ENCODE assay signal across 8 cellular contexts in the genomic region with DNA sequence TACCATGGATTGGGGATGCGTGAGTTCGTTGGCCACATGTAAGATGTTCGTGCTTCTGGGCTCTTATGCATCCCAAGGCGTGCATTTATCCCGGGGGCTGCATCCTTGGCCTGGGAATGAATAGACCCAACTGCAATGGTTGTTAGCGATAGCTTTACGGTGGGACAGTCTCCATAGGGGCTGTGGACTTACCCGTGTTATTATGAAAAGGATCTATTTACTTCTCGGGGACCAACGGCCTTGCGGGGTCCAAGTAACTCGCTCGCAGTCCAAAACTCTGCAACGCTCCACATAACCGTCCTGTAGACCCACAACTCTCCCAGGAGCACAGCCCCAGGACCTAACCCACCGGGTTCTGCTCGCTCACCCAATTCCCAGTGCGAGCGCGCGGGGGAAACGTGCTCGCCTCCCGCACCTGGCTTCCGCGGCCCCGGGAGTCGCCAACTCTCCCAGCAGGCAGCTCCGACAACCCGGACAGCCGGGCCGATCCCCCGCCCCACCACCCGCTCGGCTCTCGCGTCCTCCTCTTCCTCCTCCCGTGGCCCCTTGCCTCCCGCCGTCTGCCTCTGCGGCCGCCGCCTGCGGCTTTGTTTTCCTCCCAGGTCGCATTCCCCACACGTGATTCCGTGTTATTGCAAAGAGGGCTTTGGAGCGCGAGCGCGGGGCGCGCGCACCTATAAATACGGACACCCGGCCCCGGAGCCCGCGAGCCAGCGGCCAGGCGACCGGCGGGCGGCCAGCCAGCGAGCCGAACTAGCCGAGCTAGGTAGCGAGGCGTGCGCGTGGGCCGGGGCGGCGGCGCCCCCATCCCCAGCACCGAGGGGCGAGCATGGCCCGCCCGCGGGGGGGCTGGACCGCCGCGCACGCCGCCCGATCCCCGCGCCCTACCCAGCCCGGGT. TPM values are rescaled to one million over a fixed set of nuclear protein-coding genes. Genes with fewer than 3 reads are reported as not detected.
DNase-seq lines count a peak whose midpoint lies in the region; ATAC-seq, FAIRE-seq and TF ChIP-seq lines count a peak whose summit lies in the region.

A gene with protein sequence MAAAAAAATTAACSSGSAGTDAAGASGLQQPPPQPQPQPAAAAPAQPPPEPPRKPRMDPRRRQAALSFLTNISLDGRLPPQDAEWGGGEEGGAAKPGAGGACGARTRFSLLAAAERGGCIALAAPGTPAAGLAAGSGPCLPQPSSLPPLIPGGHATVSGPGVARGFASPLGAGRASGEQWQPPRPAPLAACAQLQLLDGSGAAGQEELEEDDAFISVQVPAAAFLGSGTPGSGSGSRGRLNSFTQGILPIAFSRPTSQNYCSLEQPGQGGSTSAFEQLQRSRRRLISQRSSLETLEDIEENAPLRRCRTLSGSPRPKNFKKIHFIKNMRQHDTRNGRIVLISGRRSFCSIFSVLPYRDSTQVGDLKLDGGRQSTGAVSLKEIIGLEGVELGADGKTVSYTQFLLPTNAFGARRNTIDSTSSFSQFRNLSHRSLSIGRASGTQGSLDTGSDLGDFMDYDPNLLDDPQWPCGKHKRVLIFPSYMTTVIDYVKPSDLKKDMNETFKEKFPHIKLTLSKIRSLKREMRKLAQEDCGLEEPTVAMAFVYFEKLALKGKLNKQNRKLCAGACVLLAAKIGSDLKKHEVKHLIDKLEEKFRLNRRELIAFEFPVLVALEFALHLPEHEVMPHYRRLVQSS (plus strand): TSS at position 706 of the 899 bp plus-strand sequence. CDS start 278 bp downstream, outside the sequence.

- no peaks in the 10 kb centered on the region for H3K79me2 ChIP-seq in OCI-LY1 (ENCODE audit: insufficient read depth, low read length)

- 5% methylated on average over 71 to 89 of the region's 89 CpGs for WGBS in pancreas, 2 donors

- peak within 1 kb of the TSS; percentile 46 for H3K4me2 ChIP-seq in OCI-LY1 (ENCODE audit: low read length)

- H3K9me3 ChIP-seq in OCI-LY1 (ENCODE audit: low read length) (no peaks in the 10 kb centered on the region), adipocyte (ENCODE audit: control insufficient read depth, low read length) (no peaks in the 10 kb centered on the region), pancreas (no peaks in the 10 kb centered on the region)

- H3K4me1 ChIP-seq in OCI-LY1 (ENCODE audit: insufficient read depth, low read length, severe bottlenecking) (peaks cover 76% of the 10 kb centered on the region), adipocyte (ENCODE audit: control insufficient read depth, insufficient read depth, low read length) (peaks cover 46% of the 10 kb centered on the region), pancreas (peaks cover 0 to 27% (median 6%) of the 10 kb centered on the region in 3 donors)

- H3K9me2 ChIP-seq in OCI-LY1 (ENCODE audit: low read depth, low read length): no peaks in the 10 kb centered on the region

- H3K9ac ChIP-seq in OCI-LY1 (ENCODE audit: low read length) (peak within 1 kb of the TSS; percentile 25; the same call in 1 of the 2 replicates), adipocyte (ENCODE audit: low read length) (peak within 1 kb of the TSS; percentile 93)

- H2AFZ ChIP-seq in OCI-LY1 (ENCODE audit: low read length): no peak within 1 kb of the TSS

- intact Hi-C loops in left cardiac atrium (cut with DNase I): loop anchor here (5.0 to 10.0 kb wide), 4 partner anchors 100 to 277 kb away; no protein-coding TSS in a partner anchor
- intact Hi-C loops in pancreas (cut with DNase I): loop anchor here in 1 of 3 donors (10.0 kb wide), 1 partner anchor 240 kb away; no protein-coding TSS in a partner anchor

- ATAC-seq in HG02870 (IDR thresholded peaks at IDR 0.05; ENCODE audit: unreplicated experiment) (peak; percentile 23), left cardiac atrium (peak; percentile 18 to 22), pancreas (peak; percentile 39 to 60 (median 56)), GM18858 (IDR thresholded peaks at IDR 0.05; ENCODE audit: unreplicated experiment) (no peak)

- H3K27me3 ChIP-seq in OCI-LY1 (ENCODE audit: insufficient read depth, low read length) (no peaks in the 10 kb centered on the region), adipocyte (replicated peaks; ENCODE audit: control insufficient read depth, insufficient read depth, low read length) (no peaks in the 10 kb centered on the region), pancreas (no peaks in the 10 kb centered on the region)

- H4K20me1 ChIP-seq in OCI-LY1 (ENCODE audit: insufficient read depth, low read length): no peaks in the 10 kb centered on the region

- peak within 1 kb of the TSS; percentile 53 for H3K4me3 ChIP-seq in OCI-LY1 (ENCODE audit: low read depth, low read length, poor library complexity, severe bottlenecking)
- H3K4me3 ChIP-seq in adipocyte (ENCODE audit: low read length): peak within 1 kb of the TSS; percentile 85
- H3K4me3 ChIP-seq in pancreas: peak within 1 kb of the TSS; percentile 29 to 73 (median 50)

- DNase-seq in NCI-H524 (lab: John Stamatoyannopoulos, UW): peak; percentile 50 to 59
- DNase-seq in NCI-H524 treated with DMSO at 0.1 percent for 48 hours (lab: John Stamatoyannopoulos, UW): no peak
- DNase-seq in adipocyte (ENCODE audit: low read depth): peak; percentile 71
- DNase-seq in left cardiac atrium: peak; percentile 60
- DNase-seq in pancreas: peak; percentile 62 to 88 (median 76)

- no peak for TF ChIP-seq CTCF in OCI-LY1 (IDR thresholded peaks at IDR 0.05; ENCODE audit: low read length)
- no peak for TF ChIP-seq CTCF in pancreas (IDR thresholded peaks at IDR 0.05)

- H3K36me3 ChIP-seq in OCI-LY1 (ENCODE audit: insufficient read depth, low read length) (no peaks in the 10 kb centered on the region), adipocyte (ENCODE audit: control insufficient read depth, insufficient read depth, low read length, severe bottlenecking) (peaks cover 9% of the 10 kb centered on the region), pancreas (no peaks in the 10 kb centered on the region)

- no peak for FAIRE-seq in pancreas (lab: Jason Lieb, UNC)

- H3K27ac ChIP-seq in OCI-LY1 (ENCODE audit: low read depth, low read length, poor library complexity, severe bottlenecking) (peak within 1 kb of the TSS; percentile 92), pancreas (peak within 1 kb of the TSS; percentile 42 to 82 (median 64))

- H3F3A ChIP-seq in OCI-LY1 (ENCODE audit: insufficient read depth, low read length): no peaks in the 10 kb centered on the region; the same call in 1 of the 2 replicates

RNA-seq across cellular contexts. Expression of the gene that starts here (rescaled TPM):
- total RNA-seq in left cardiac atrium (10 to 100 TPM in 1 of 2 donors, 1 to 10 TPM in 1; 6.6 to 20.4 TPM), pancreas (1 to 10 TPM; 2.8 to 5.7 (median 3.7) TPM)
- 1 to 10 TPM; 2.0 to 3.0 TPM for polyA plus RNA-seq in pancreas
